ENCODE assay signal across 17 cellular contexts in the genomic region with DNA sequence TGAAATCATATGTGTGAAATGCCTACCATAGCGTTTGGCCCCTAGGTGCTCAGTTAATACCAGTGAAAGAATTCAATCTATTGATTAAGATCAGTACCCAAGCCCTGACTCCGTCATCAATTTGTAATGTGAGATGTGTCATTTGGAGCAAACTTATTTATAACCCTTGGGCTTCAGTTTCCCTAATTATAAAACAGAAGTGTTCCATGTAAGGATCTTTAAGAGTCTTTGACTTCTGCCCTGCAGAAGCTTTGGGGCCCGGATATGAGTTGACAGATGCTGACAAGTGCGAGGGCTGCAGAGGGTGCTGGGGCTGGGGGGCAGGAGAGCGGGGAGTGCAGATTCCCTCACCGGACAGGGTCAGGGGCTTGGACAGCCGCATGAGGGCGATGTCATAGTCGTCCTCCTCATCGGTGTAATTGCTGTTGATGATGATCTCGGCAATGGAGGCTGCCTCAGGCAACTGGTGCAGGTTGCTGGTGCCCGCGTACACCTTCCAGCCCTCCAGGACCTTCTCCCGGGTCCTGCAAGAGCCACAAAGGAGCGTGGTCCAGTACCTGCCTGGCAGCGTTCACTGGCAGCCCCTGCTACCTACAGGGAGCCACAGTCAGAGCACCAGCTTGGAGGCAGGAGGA. TPM values are rescaled to one million over a fixed set of nuclear protein-coding genes. Genes with fewer than 3 reads are reported as not detected.
A peak's percentile ranks its signal among the peaks of the same experiment; 100 is the strongest.
DNase-seq lines count a peak whose midpoint lies in the region; ATAC-seq, FAIRE-seq and TF ChIP-seq lines count a peak whose summit lies in the region.
"Had no signal": no experiment of that assay in that cellular context is flagged by ENCODE, and none has a peak within 500 bp of the region (broad histone marks: within the 10 kb centered on the region; RNA-seq: fewer than 3 reads in every experiment).

No MANE protein-coding gene starts in this region.

- H3K9me3 Mint-ChIP-seq in astrocyte (ENCODE audit: unreplicated experiment): no peaks in the 10 kb centered on the region
- H3K9me3 Mint-ChIP-seq: activated naive CD8-positive, alpha-beta T cell treated with anti-CD3 and anti-CD28 coated beads for 36 hours; memory B cell had no signal

- intact Hi-C loops in HCT116 (cut with micrococcal nuclease): no loop called here
- intact Hi-C loops in posterior vena cava (cut with DNase I): no loop called here

- no peak overlapping the region for H3K27ac ChIP-seq in HCT116 (ENCODE audit: low read depth, low read length)
- H3K27ac ChIP-seq in astrocyte (ENCODE audit: low read depth, low read length): no peak overlapping the region

- no peak for TF ChIP-seq RAD21 in HCT116 (IDR thresholded peaks at IDR 0.05; ENCODE audit: low read depth)

- H3K9me2 ChIP-seq in HCT116 (ENCODE audit: insufficient read depth): no peaks in the 10 kb centered on the region

- no TSS peak for BruUV-seq in HCT116 (replicated peaks; lab: Mats Ljungman, UMichigan)

- CTCF ChIA-PET in HCT116 (lab: Charles Lee): interaction anchor here (1.1 kb wide), 1 partner anchor 64 kb away, joined by 3 read pairs; no protein-coding TSS in a partner anchor

- H3K27me3 ChIP-seq in HCT116 (ENCODE audit: insufficient read depth, low read length) (no peaks in the 10 kb centered on the region), astrocyte (ENCODE audit: insufficient read depth, low read length) (peaks cover 14% of the 10 kb centered on the region)
- H3K27me3 ChIP-seq: MG63 had no signal

- peaks cover 11% of the 10 kb centered on the region for H3K4me1 Mint-ChIP-seq in astrocyte (ENCODE audit: low read depth, unreplicated experiment)

- H3K36me3 Mint-ChIP-seq in astrocyte (ENCODE audit: low read depth, unreplicated experiment): no peaks in the 10 kb centered on the region
- H3K36me3 Mint-ChIP-seq: activated naive CD8-positive, alpha-beta T cell treated with anti-CD3 and anti-CD28 coated beads for 36 hours had no signal

- H3K9me3 ChIP-seq in HCT116 (ENCODE audit: control insufficient read depth in 1 of 2, insufficient read depth in 1 of 2, low read depth in 1 of 2, low read length in 2 of 2) (no peaks in the 10 kb centered on the region), astrocyte (ENCODE audit: insufficient read depth, low read depth, low read length) (no peaks in the 10 kb centered on the region)
- H3K9me3 ChIP-seq: MG63 had no signal

- H2AFZ ChIP-seq in HCT116 (ENCODE audit: low read depth, low read length, poor library complexity, severe bottlenecking) (no peak overlapping the region), astrocyte (ENCODE audit: low read depth, low read length) (no peak overlapping the region)

- peaks cover 32% of the 10 kb centered on the region for H3K27me3 Mint-ChIP-seq in astrocyte (ENCODE audit: low read depth, unreplicated experiment)
- H3K27me3 Mint-ChIP-seq: activated naive CD8-positive, alpha-beta T cell treated with anti-CD3 and anti-CD28 coated beads for 36 hours; memory B cell had no signal

- peak overlapping the region; percentile 84 for H3K4me2 ChIP-seq in HCT116 (ENCODE audit: low read length)
- H3K4me2 ChIP-seq in astrocyte (ENCODE audit: low read length): no peak overlapping the region

- DNase-seq in activated CD8-positive, alpha-beta memory T cell treated with anti-CD3 and anti-CD28 coated beads for 24 hours: peak; percentile 35
- no peak for DNase-seq in activated CD8-positive, alpha-beta memory T cell treated with anti-CD3 and anti-CD28 coated beads, Interleukin-2, amount 50 U/mL, for 4 hours
- no peak for DNase-seq in HCT116 (ENCODE audit: low read depth, low spot score)
- no peak for DNase-seq in astrocyte (ENCODE audit: low read depth)
- peak; percentile 43 for DNase-seq in posterior vena cava (ENCODE audit: low spot score)
- no peak for DNase-seq in omental fat pad (ENCODE audit: low spot score)
- DNase-seq in T1000 (lab: John Stamatoyannopoulos, UW): no peak
- DNase-seq: activated naive CD8-positive, alpha-beta T cell treated with anti-CD3 and anti-CD28 coated beads for 36 hours; MG63; stimulated activated naive CD4-positive, alpha-beta T cell treated with Interleukin-2 at 50 U/mL for 16 hours had no signal

- H3K79me2 ChIP-seq in HCT116 (ENCODE audit: insufficient read depth, low read length) (no peaks in the 10 kb centered on the region), astrocyte (ENCODE audit: insufficient read depth, low read length) (no peaks in the 10 kb centered on the region)

- H3K9ac ChIP-seq in HCT116 (ENCODE audit: low read length): no peak overlapping the region
- H3K9ac ChIP-seq in astrocyte (ENCODE audit: low read length): no peak overlapping the region

- TF ChIP-seq CTCF in HCT116 (IDR thresholded peaks at IDR 0.05 in 2 of 3, conservative IDR thresholded peaks at IDR 0.05 in 1 of 3; ENCODE audit: borderline replicate concordance in 1 of 3, insufficient read depth in 1 of 3, low read depth in 2 of 3, low read length in 2 of 3) (no peak), astrocyte (IDR thresholded peaks at IDR 0.05; ENCODE audit: insufficient read depth, low read depth, low read length) (no peak), omental fat pad (IDR thresholded peaks at IDR 0.05) (no peak)

- no peak for ATAC-seq in HCT116
- ATAC-seq in omental fat pad (ENCODE audit: low FRiP score): no peak
- ATAC-seq in HG03139 (IDR thresholded peaks at IDR 0.05; ENCODE audit: unreplicated experiment): no peak

- peak overlapping the region in 1 of 2 experiments; percentile 66; a peak in 1 of 4 replicates for H3K4me3 ChIP-seq in HCT116 (replicated peaks in 1 of 2; ENCODE audit: low read depth in 1 of 2, low read length in 2 of 2)
- H3K4me3 ChIP-seq in astrocyte (ENCODE audit: insufficient read depth, low read depth, low read length): no peak overlapping the region
- H3K4me3 ChIP-seq: skin epidermis had no signal

- H3K36me3 ChIP-seq in HCT116 (ENCODE audit: control insufficient read depth in 1 of 2, insufficient read depth in 2 of 2, low read length in 2 of 2) (no peaks in the 10 kb centered on the region), astrocyte (ENCODE audit: insufficient read depth, low read length) (no peaks in the 10 kb centered on the region)
- H3K36me3 ChIP-seq: MG63 had no signal

- TF ChIP-seq POLR2A in HCT116 (IDR thresholded peaks at IDR 0.05; ENCODE audit: borderline replicate concordance, extremely low read depth, insufficient read depth, insufficient read length): no peak

- POLR2A ChIA-PET in HCT116 (lab: Charles Lee): interaction anchor here (1.4 kb wide), 1 partner anchor 23 kb away, joined by 5 read pairs; no protein-coding TSS in a partner anchor

- FAIRE-seq in astrocyte (lab: Jason Lieb, UNC): no peak
- FAIRE-seq: bronchial epithelial cell, endometrium, frontal cortex, HTR-8/SVneo had no signal

- H3K27ac Mint-ChIP-seq in astrocyte (ENCODE audit: unreplicated experiment): peak overlapping the region; percentile 97
- H3K27ac Mint-ChIP-seq: memory B cell had no signal

- H3K4me3 Mint-ChIP-seq in astrocyte (ENCODE audit: unreplicated experiment): no peak overlapping the region
- H3K4me3 Mint-ChIP-seq: memory B cell had no signal

- RAD21 ChIA-PET in HCT116 (lab: Charles Lee; ENCODE audit: low non-redundant PET in 1 of 2, low total read pairs in 2 of 2, uncharacterized antibody in 2 of 2, unreplicated experiment in 2 of 2): interaction anchor here in 1 of 2 experiments (1.2 kb wide), 1 partner anchor 38 kb away, joined by 3 read pairs; no protein-coding TSS in a partner anchor

- H4K20me1 ChIP-seq in HCT116 (ENCODE audit: insufficient read depth): no peaks in the 10 kb centered on the region
- no peaks in the 10 kb centered on the region for H4K20me1 ChIP-seq in astrocyte (ENCODE audit: insufficient read depth, low read length)

- peaks cover 9 to 32% of the 10 kb centered on the region in 2 experiments for H3K4me1 ChIP-seq in HCT116 (ENCODE audit: control insufficient read depth in 1 of 2, insufficient read depth in 2 of 2, low read length in 2 of 2)
- peaks cover 8% of the 10 kb centered on the region for H3K4me1 ChIP-seq in astrocyte (ENCODE audit: insufficient read depth, low read length)

TF ChIP-seq in HCT116, 20 proteins besides CTCF, POLR2A, EP300 and RAD21 (continues in another document):
- TF ChIP-seq SIN3A (IDR thresholded peaks at IDR 0.05; ENCODE audit: low read depth) (no peak), CEBPB (IDR thresholded peaks at IDR 0.05; ENCODE audit: low read depth) (no peak), YY1 (IDR thresholded peaks at IDR 0.05; ENCODE audit: extremely low read depth, insufficient replicate concordance, low read depth, low read length) (no peak)
- TF ChIP-seq, protein P1, sequence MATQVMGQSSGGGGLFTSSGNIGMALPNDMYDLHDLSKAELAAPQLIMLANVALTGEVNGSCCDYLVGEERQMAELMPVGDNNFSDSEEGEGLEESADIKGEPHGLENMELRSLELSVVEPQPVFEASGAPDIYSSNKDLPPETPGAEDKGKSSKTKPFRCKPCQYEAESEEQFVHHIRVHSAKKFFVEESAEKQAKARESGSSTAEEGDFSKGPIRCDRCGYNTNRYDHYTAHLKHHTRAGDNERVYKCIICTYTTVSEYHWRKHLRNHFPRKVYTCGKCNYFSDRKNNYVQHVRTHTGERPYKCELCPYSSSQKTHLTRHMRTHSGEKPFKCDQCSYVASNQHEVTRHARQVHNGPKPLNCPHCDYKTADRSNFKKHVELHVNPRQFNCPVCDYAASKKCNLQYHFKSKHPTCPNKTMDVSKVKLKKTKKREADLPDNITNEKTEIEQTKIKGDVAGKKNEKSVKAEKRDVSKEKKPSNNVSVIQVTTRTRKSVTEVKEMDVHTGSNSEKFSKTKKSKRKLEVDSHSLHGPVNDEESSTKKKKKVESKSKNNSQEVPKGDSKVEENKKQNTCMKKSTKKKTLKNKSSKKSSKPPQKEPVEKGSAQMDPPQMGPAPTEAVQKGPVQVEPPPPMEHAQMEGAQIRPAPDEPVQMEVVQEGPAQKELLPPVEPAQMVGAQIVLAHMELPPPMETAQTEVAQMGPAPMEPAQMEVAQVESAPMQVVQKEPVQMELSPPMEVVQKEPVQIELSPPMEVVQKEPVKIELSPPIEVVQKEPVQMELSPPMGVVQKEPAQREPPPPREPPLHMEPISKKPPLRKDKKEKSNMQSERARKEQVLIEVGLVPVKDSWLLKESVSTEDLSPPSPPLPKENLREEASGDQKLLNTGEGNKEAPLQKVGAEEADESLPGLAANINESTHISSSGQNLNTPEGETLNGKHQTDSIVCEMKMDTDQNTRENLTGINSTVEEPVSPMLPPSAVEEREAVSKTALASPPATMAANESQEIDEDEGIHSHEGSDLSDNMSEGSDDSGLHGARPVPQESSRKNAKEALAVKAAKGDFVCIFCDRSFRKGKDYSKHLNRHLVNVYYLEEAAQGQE (IDR thresholded peaks at IDR 0.05; ENCODE audit: low read depth): no peak

RNA-seq across cellular contexts. Expression of a gene that starts 20.8 kb away (rescaled TPM):
- 0.52 TPM for total RNA-seq in HCT116 (2021; ENCODE audit: unreplicated experiment)
- 0.64 and 0.69 TPM in 2 replicates for polyA plus RNA-seq in HCT116 (2012)
- 0.10 and 0.66 TPM in 2 replicates for total RNA-seq in astrocyte
- total RNA-seq in posterior vena cava: under 1 TPM; 0.24 to 0.37 TPM
- under 1 TPM in 1 of 4 donors, not detected in 3; 0.50 TPM for total RNA-seq in omental fat pad

RNA-seq across cellular contexts. Expression of a gene that starts 31.9 kb away (rescaled TPM):
- total RNA-seq in HCT116 (2021; ENCODE audit: unreplicated experiment): 2.5 TPM
- 2.3 and 3.1 TPM in 2 replicates for polyA plus RNA-seq in HCT116 (2012)
- total RNA-seq in astrocyte: 8.1 and 10.5 TPM in 2 replicates
- 100 to 1,000 TPM in 1 of 2 donors, 10 to 100 TPM in 1; 62.8 to 107 TPM for total RNA-seq in posterior vena cava
- total RNA-seq in omental fat pad: 10 to 100 TPM; 21.5 to 79.9 (median 25.6) TPM
- total RNA-seq: bronchial epithelial cell had no signal

Comparison
In these comparisons a context has a peak if more than half of its experiments do, and no peak if none do; other contexts are left out.
1. DNase-seq: peak in activated CD8-positive, alpha-beta memory T cell treated with anti-CD3 and anti-CD28 coated beads for 24 hours (single experiment) and posterior vena cava (single experiment); none in activated CD8-positive, alpha-beta memory T cell treated with anti-CD3 and anti-CD28 coated beads, Interleukin-2, amount 50 U/mL, for 4 hours (single experiment), HCT116 (single experiment), astrocyte (single experiment), omental fat pad (single experiment) and T1000 (single experiment).